15 cellular contexts compared by ENCODE assay signal in genomic region chr16:49532873-49533272, GRCh38.
DNase-seq lines count a peak whose midpoint lies in the region; ATAC-seq, FAIRE-seq and TF ChIP-seq lines count a peak whose summit lies in the region.
"Had no signal": no experiment of that assay in that cellular context is flagged by ENCODE, and none has a peak within 500 bp of the region (broad histone marks: within the 10 kb centered on the region; RNA-seq: fewer than 3 reads in every experiment).

No MANE protein-coding gene starts in this region.

- H3K27me3 Mint-ChIP-seq in brain (peaks cover 22% of the 10 kb centered on the region), nephron (ENCODE audit: low read depth) (peaks cover 13% of the 10 kb centered on the region)

- H3K4me3 ChIP-seq in BLaER1 (no peak overlapping the region), skeletal muscle tissue (ENCODE audit: low read length in 3 of 3) (no peak overlapping the region)
- H3K4me3 ChIP-seq: GM12878, GM23338 had no signal

- H3K4me3 Mint-ChIP-seq in brain, result no peak overlapping the region
- no peak overlapping the region for H3K4me3 Mint-ChIP-seq in nephron
- H3K4me3 Mint-ChIP-seq: CD4-positive, CD25-positive, alpha-beta regulatory T cell; GM23338 had no signal

- H3K27ac Mint-ChIP-seq in brain, result peak overlapping the region in 3 of 5 experiments; percentile 18 to 87 (median 74)
- H3K27ac Mint-ChIP-seq in nephron, result peak overlapping the region; percentile 49 to 56 (median 52)
- H3K27ac Mint-ChIP-seq: CD4-positive, CD25-positive, alpha-beta regulatory T cell; GM23338 had no signal

- H3K4me1 Mint-ChIP-seq in brain (peaks cover 76% of the 10 kb centered on the region), nephron (peaks cover 52% of the 10 kb centered on the region)

- H3K27ac ChIP-seq in BLaER1 (no peak overlapping the region), skeletal muscle tissue (ENCODE audit: low read depth, low read length) (peak overlapping the region; percentile 11)
- H3K27ac ChIP-seq: 22Rv1 had no signal

- no peaks in the 10 kb centered on the region for H3K36me3 ChIP-seq in BLaER1
- no peaks in the 10 kb centered on the region for H3K36me3 ChIP-seq in skeletal muscle tissue (ENCODE audit: control insufficient read depth in 3 of 3, insufficient read depth in 3 of 3, low read length in 3 of 3)

- TF ChIP-seq CTCF in brain (conservative IDR thresholded peaks at IDR 0.05) (no peak), nephron (IDR thresholded peaks at IDR 0.05; ENCODE audit: unreplicated experiment in 3 of 3) (no peak), D721Med (IDR thresholded peaks at IDR 0.05; ENCODE audit: insufficient read depth, missing control alignments) (no peak)

- H3K4me1 ChIP-seq in BLaER1, result peaks cover 59% of the 10 kb centered on the region
- peaks cover 6 to 27% (median 7%) of the 10 kb centered on the region in 3 donors for H3K4me1 ChIP-seq in skeletal muscle tissue (ENCODE audit: control insufficient read depth in 3 of 3, insufficient read depth in 3 of 3, low read length in 3 of 3)

- no peak for ATAC-seq in GM18520 (IDR thresholded peaks at IDR 0.05; ENCODE audit: unreplicated experiment)
- ATAC-seq: GM12878 had no signal

- no peak overlapping the region for H3K9ac ChIP-seq in BLaER1
- H3K9ac ChIP-seq in skeletal muscle tissue (ENCODE audit: low read depth in 1 of 3, low read length in 3 of 3), result no peak overlapping the region

- H3K27me3 ChIP-seq in BLaER1, result no peaks in the 10 kb centered on the region
- H3K27me3 ChIP-seq in skeletal muscle tissue (ENCODE audit: control insufficient read depth in 3 of 3, insufficient read depth in 3 of 3, low read length in 3 of 3), result no peaks in the 10 kb centered on the region

- H3K36me3 Mint-ChIP-seq in brain (no peaks in the 10 kb centered on the region), nephron (ENCODE audit: low read depth) (no peaks in the 10 kb centered on the region)
- H3K36me3 Mint-ChIP-seq: CD4-positive, CD25-positive, alpha-beta regulatory T cell had no signal

- FAIRE-seq in D721Med (lab: Jason Lieb, UNC), result no peak
- FAIRE-seq: GM12878, GM18507 had no signal

- H3K9me3 ChIP-seq in BLaER1 (no peaks in the 10 kb centered on the region), skeletal muscle tissue (ENCODE audit: control insufficient read depth in 3 of 3, low read length in 3 of 3) (no peaks in the 10 kb centered on the region)

- H4K20me1 ChIP-seq in BLaER1, result peaks cover 74% of the 10 kb centered on the region

- H3K4me2 ChIP-seq in BLaER1, result peak overlapping the region; percentile 96
- H3K4me2 ChIP-seq: GM23338 had no signal

- DNase-seq in activated naive CD4-positive, alpha-beta T cell treated with Interleukin-2 at 50 U/mL for 16 hours, result no peak
- DNase-seq in activated T-cell treated with anti-CD3 and anti-CD28 coated beads for 4 hours (no peak), D721Med (ENCODE audit: insufficient read length, low spot score) (no peak)
- DNase-seq: CD4-positive, CD25-positive, alpha-beta regulatory T cell; DMS79; IMR-90 had no signal

- H3K9me3 Mint-ChIP-seq in brain (no peaks in the 10 kb centered on the region), nephron (no peaks in the 10 kb centered on the region)
- H3K9me3 Mint-ChIP-seq: GM23338 had no signal
